In the genomic region with DNA sequence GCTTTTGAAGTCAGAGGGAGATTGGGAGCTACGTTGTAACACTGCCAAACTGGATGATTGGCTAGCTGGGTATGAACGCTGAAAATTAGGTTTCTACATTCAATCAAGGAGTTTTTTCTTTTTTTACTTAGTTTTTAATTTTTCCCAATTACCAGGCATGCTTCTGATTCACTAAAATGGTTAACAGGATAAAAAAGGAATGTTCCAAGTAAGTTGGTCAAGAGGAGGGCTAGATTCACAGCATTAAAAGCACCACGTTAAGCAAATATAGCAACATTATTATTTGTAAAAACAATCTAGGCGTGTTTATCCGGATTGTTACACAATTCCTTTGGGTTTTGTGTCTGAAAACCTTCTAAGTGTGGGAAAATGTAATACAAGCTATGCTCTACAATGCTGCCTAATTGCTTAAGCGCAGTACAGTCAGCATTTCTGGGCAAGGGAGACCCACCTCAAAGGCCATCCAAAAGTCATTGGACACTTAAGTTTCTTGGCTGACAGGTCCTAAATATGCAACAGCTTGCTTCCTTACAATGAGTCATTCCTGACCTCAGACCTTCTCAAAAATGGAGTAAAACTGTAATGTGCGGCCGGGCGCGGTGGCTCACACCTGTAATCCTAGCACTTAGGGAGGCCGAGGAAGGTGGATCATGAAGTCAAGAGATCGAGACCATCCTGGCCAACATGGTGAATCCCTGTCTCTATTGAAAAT, we compare ENCODE assay signal across 8 cellular contexts. TPM values are rescaled to one million over a fixed set of nuclear protein-coding genes. Genes with fewer than 3 reads are reported as not detected.
DNase-seq lines count a peak whose midpoint lies in the region; ATAC-seq and TF ChIP-seq lines count a peak whose summit lies in the region.

No MANE protein-coding gene starts in this region.

- H3K9ac ChIP-seq in Karpas-422 (ENCODE audit: low read length) (peak overlapping the region; percentile 99), skeletal muscle satellite cell (ENCODE audit: low read depth, low read length) (peak overlapping the region; percentile 97)

- H3K27ac Mint-ChIP-seq in activated naive CD4-positive, alpha-beta T cell treated with anti-CD3 and anti-CD28 coated beads for 36 hours, result peak overlapping the region; percentile 99

- no peak overlapping the region for H2AFZ ChIP-seq in Karpas-422 (ENCODE audit: low read length)

- peaks cover 49% of the 10 kb centered on the region for H3K36me3 Mint-ChIP-seq in activated naive CD4-positive, alpha-beta T cell treated with anti-CD3 and anti-CD28 coated beads for 36 hours (ENCODE audit: low read depth)

- H4K20me1 ChIP-seq in Karpas-422 (ENCODE audit: insufficient read depth, low read depth, low read length), result peaks cover 26% of the 10 kb centered on the region

- H3K27ac ChIP-seq in Karpas-422 (ENCODE audit: low read length) (peak overlapping the region; percentile 79), heart right ventricle (peak overlapping the region in 9 of 10 donors; percentile 77 to 92 (median 84))

- intact Hi-C loops in activated naive CD4-positive, alpha-beta T cell treated with anti-CD3 and anti-CD28 coated beads for 36 hours (cut with micrococcal nuclease), result loop anchor here (2.0 to 10.0 kb wide), 3 partner anchors 219 to 532 kb away; a partner anchor contains a TSS
- intact Hi-C loops in heart right ventricle (cut with DNase I), result loop anchor here in 2 of 10 donors (2.0 kb wide), 1 partner anchor 65 kb away; a partner anchor contains a TSS
- intact Hi-C loops in posterior vena cava (cut with DNase I), result no loop called here

- WGBS in heart right ventricle, 2 donors, result 24 to 28% methylated on average over 12 of the region's 12 CpGs

- DNase-seq in BE2C, result no peak
- DNase-seq in Karpas-422, result peak; percentile 49
- peak; percentile 51 for DNase-seq in activated naive CD4-positive, alpha-beta T cell treated with anti-CD3 and anti-CD28 coated beads for 36 hours
- DNase-seq in heart right ventricle, result no peak
- DNase-seq in SW 1271 (lab: John Stamatoyannopoulos, UW), result no peak
- DNase-seq in mesenteric fat pad (ENCODE audit: low spot score), result no peak
- DNase-seq in posterior vena cava (ENCODE audit: low spot score), result no peak

- peak overlapping the region; percentile 76 for H3K4me3 ChIP-seq in BE2C (ENCODE audit: low read depth, low read length)
- H3K4me3 ChIP-seq in Karpas-422 (ENCODE audit: low read length), result peak overlapping the region; percentile 90
- peak overlapping the region; percentile 74 to 98 (median 90) for H3K4me3 ChIP-seq in heart right ventricle
- peak overlapping the region; percentile 93 for H3K4me3 ChIP-seq in skeletal muscle satellite cell (ENCODE audit: low read length)

- peak overlapping the region; percentile 93 for H3K4me3 Mint-ChIP-seq in activated naive CD4-positive, alpha-beta T cell treated with anti-CD3 and anti-CD28 coated beads for 36 hours

- H3K9me3 Mint-ChIP-seq in activated naive CD4-positive, alpha-beta T cell treated with anti-CD3 and anti-CD28 coated beads for 36 hours, result no peaks in the 10 kb centered on the region

- H3K9me3 ChIP-seq in BE2C, result no peaks in the 10 kb centered on the region
- H3K9me3 ChIP-seq in Karpas-422 (ENCODE audit: low read length), result no peaks in the 10 kb centered on the region
- H3K9me3 ChIP-seq in heart right ventricle, result no peaks in the 10 kb centered on the region
- no peaks in the 10 kb centered on the region for H3K9me3 ChIP-seq in skeletal muscle satellite cell (replicated peaks; ENCODE audit: low read length)

- H3K4me1 ChIP-seq in BE2C, result peaks cover 4% of the 10 kb centered on the region; the same call in 1 of the 2 replicates
- peaks cover 52% of the 10 kb centered on the region for H3K4me1 ChIP-seq in Karpas-422 (ENCODE audit: low read length)
- H3K4me1 ChIP-seq in heart right ventricle, result peaks cover 3 to 60% (median 28%) of the 10 kb centered on the region in 9 donors
- peaks cover 56% of the 10 kb centered on the region for H3K4me1 ChIP-seq in skeletal muscle satellite cell (ENCODE audit: control insufficient read depth, insufficient read depth, low read length)

- no peaks in the 10 kb centered on the region for H3K27me3 Mint-ChIP-seq in activated naive CD4-positive, alpha-beta T cell treated with anti-CD3 and anti-CD28 coated beads for 36 hours (ENCODE audit: low read depth)

- CTCF ChIA-PET in activated naive CD4-positive, alpha-beta T cell treated with anti-CD3 and anti-CD28 coated beads for 36 hours (lab: Charles Lee), result interaction anchor here (0.9 to 5.1 kb wide), 5 partner anchors 28 to 117 kb away, joined by 3 to 75 read pairs (median 4); no protein-coding TSS in a partner anchor

- ATAC-seq in heart right ventricle, result peak in 2 of 8 donors; percentile 20 to 53

- H3K79me2 ChIP-seq in Karpas-422 (ENCODE audit: low read length), result peaks cover 38% of the 10 kb centered on the region

- H3K27me3 ChIP-seq in BE2C (no peaks in the 10 kb centered on the region), Karpas-422 (ENCODE audit: low read length) (no peaks in the 10 kb centered on the region), heart right ventricle (no peaks in the 10 kb centered on the region), skeletal muscle satellite cell (ENCODE audit: control insufficient read depth, insufficient read depth, low read length) (no peaks in the 10 kb centered on the region)

- H3K9me2 ChIP-seq in Karpas-422 (replicated peaks; ENCODE audit: insufficient read depth, low read length), result no peaks in the 10 kb centered on the region

- H3K36me3 ChIP-seq in BE2C, result peaks cover 60% of the 10 kb centered on the region
- peaks cover 41% of the 10 kb centered on the region for H3K36me3 ChIP-seq in Karpas-422 (ENCODE audit: insufficient read depth, low read length)
- peaks cover 0 to 43% (median 28%) of the 10 kb centered on the region in 9 donors for H3K36me3 ChIP-seq in heart right ventricle
- peaks cover 50% of the 10 kb centered on the region for H3K36me3 ChIP-seq in skeletal muscle satellite cell (ENCODE audit: insufficient read depth, low read length)

- TF ChIP-seq CTCF in BE2C (IDR thresholded peaks at IDR 0.05; ENCODE audit: low read depth, low read length) (no peak), heart right ventricle (IDR thresholded peaks at IDR 0.05) (no peak)

- H3K4me2 ChIP-seq in Karpas-422 (ENCODE audit: low read depth, low read length, poor library complexity, severe bottlenecking), result peak overlapping the region; percentile 98
- peak overlapping the region; percentile 84 for H3K4me2 ChIP-seq in skeletal muscle satellite cell (ENCODE audit: low read length)

- H3K4me1 Mint-ChIP-seq in activated naive CD4-positive, alpha-beta T cell treated with anti-CD3 and anti-CD28 coated beads for 36 hours (ENCODE audit: low read depth), result peaks cover 42% of the 10 kb centered on the region

RNA-seq across cellular contexts. Expression of a gene that starts 1.2 kb away (rescaled TPM):
- 4,768 TPM for polyA plus RNA-seq in BE2C (2012; ENCODE audit: insufficient read depth, insufficient read length, low read depth)
- total RNA-seq in Karpas-422 (2014; rRNA removed; shearing (Covaris generic); ENCODE audit: low replicate concordance), result 4,777 and 6,150 TPM in 2 replicates
- total RNA-seq in activated naive CD4-positive, alpha-beta T cell treated with anti-CD3 and anti-CD28 coated beads for 36 hours, result 1,000 to 10,000 TPM; 5,065 to 5,278 TPM
- total RNA-seq in heart right ventricle, result 1,000 to 10,000 TPM in 1 of 10 donors, 100 to 1,000 TPM in 9; 578 to 1,255 (median 694) TPM
- 1,000 to 10,000 TPM in 1 of 2 donors, 100 to 1,000 TPM in 1; 852 to 3,129 TPM for polyA plus RNA-seq in heart right ventricle
- 2,666 and 4,433 TPM in 2 replicates for total RNA-seq in skeletal muscle satellite cell (2012; rRNA removed)
- 1,415 TPM for total RNA-seq in mesenteric fat pad
- total RNA-seq in posterior vena cava, result 1,000 to 10,000 TPM; 1,277 to 1,372 TPM

RNA-seq across cellular contexts. Expression of a gene that starts 5.2 kb away (rescaled TPM):
- 108 TPM for polyA plus RNA-seq in BE2C (2012; ENCODE audit: insufficient read depth, insufficient read length, low read depth)
- 53.6 and 75.2 TPM in 2 replicates for total RNA-seq in Karpas-422 (2014; rRNA removed; shearing (Covaris generic); ENCODE audit: low replicate concordance)
- total RNA-seq in activated naive CD4-positive, alpha-beta T cell treated with anti-CD3 and anti-CD28 coated beads for 36 hours, result 100 to 1,000 TPM; 122 to 128 TPM
- 10 to 100 TPM; 30.4 to 41.3 (median 35.0) TPM for total RNA-seq in heart right ventricle
- 10 to 100 TPM in 1 of 2 donors, 1 to 10 TPM in 1; 9.7 to 17.2 TPM for polyA plus RNA-seq in heart right ventricle
- total RNA-seq in skeletal muscle satellite cell (2012; rRNA removed), result 117 and 149 TPM in 2 replicates
- total RNA-seq in mesenteric fat pad, result 97.0 TPM
- 10 to 100 TPM; 50.2 to 52.5 TPM for total RNA-seq in posterior vena cava

Comparison
In these comparisons a context has a peak if more than half of its experiments do, and no peak if none do; other contexts are left out.
1. DNase-seq: peak in Karpas-422 (single experiment) and activated naive CD4-positive, alpha-beta T cell treated with anti-CD3 and anti-CD28 coated beads for 36 hours (single experiment); none in BE2C (single experiment), heart right ventricle (0 of 2), SW 1271 (0 of 2), mesenteric fat pad (single experiment) and posterior vena cava (single experiment).
2. Peak in every context shown above with its lines, with median percentiles within 50 percentile points of each other: H3K4me3 ChIP-seq.